In genomic region chr12:13462450-13462849, GRCh38 we compare ENCODE assay signal across 3 cellular contexts.
"Had no signal": no experiment of that assay in that cellular context is flagged by ENCODE, and none has a peak within 500 bp of the region (broad histone marks: within the 10 kb centered on the region; RNA-seq: fewer than 3 reads in every experiment).

No MANE protein-coding gene starts in this region.

- H3K4me3 ChIP-seq: GM12878 had no signal

- DNase-seq: GDM1, GF-D8 had no signal

- ATAC-seq: GM12878 had no signal
